11 cellular contexts compared by ENCODE assay signal in genomic region chr1:150620919-150621318, GRCh38. TPM values are rescaled to one million over a fixed set of nuclear protein-coding genes. Genes with fewer than 3 reads are reported as not detected.
DNase-seq lines count a peak whose midpoint lies in the region; ATAC-seq, FAIRE-seq and TF ChIP-seq lines count a peak whose summit lies in the region.
"Had no signal": no experiment of that assay in that cellular context is flagged by ENCODE, and none has a peak within 500 bp of the region (broad histone marks: within the 10 kb centered on the region; RNA-seq: fewer than 3 reads in every experiment).

No MANE protein-coding gene starts in this region.

- 97 to 100% (median 98%) methylated on average over 2 of the region's 2 CpGs for WGBS in heart left ventricle, 4 donors
- 94% methylated on average over 2 of the region's 2 CpGs for WGBS in mesenchymal stem cell
- WGBS in transverse colon (ENCODE audit: low coverage in 1 of 2), 2 donors = 92 to 100% methylated on average over 2 of the region's 2 CpGs

- no peak overlapping the region for H3K4me2 ChIP-seq in astrocyte (ENCODE audit: low read length)
- H3K4me2 ChIP-seq in mesenchymal stem cell (ENCODE audit: low read length, poor library complexity, severe bottlenecking) = no peak overlapping the region
- H3K4me2 ChIP-seq: KMS-11 had no signal

- no peak overlapping the region for H4K91ac ChIP-seq in mesenchymal stem cell (ENCODE audit: low read length)

- H3K79me1 ChIP-seq in mesenchymal stem cell (replicated peaks; ENCODE audit: low read length, poor library complexity, severe bottlenecking) = peaks cover 12% of the 10 kb centered on the region

- H3K4me1 ChIP-seq in heart left ventricle (peaks cover 16 to 57% (median 43%) of the 10 kb centered on the region in 12 donors), astrocyte (ENCODE audit: insufficient read depth, low read length) (peaks cover 14% of the 10 kb centered on the region), mesenchymal stem cell (ENCODE audit: control insufficient read depth, insufficient read depth, low read depth, low read length) (peaks cover 2% of the 10 kb centered on the region), transverse colon (peaks cover 13 to 40% (median 23%) of the 10 kb centered on the region in 4 donors)

- no peak overlapping the region for H3K23ac ChIP-seq in mesenchymal stem cell (ENCODE audit: low read length in 2 of 2)

- TF ChIP-seq CTCF in heart left ventricle (IDR thresholded peaks at IDR 0.05) = no peak
- no peak for TF ChIP-seq CTCF in astrocyte (IDR thresholded peaks at IDR 0.05; ENCODE audit: insufficient read depth, low read depth, low read length)
- TF ChIP-seq CTCF in transverse colon (IDR thresholded peaks at IDR 0.05) = no peak

- in situ Hi-C loops in transverse colon (cut with MboI; ENCODE audit: low pct_ligation_motif_present in 1 of 4, low pct_unique_long_range_greater_than_20kb in 1 of 4, low sequenced_read_pairs in 3 of 4) = no loop called here

- no peak overlapping the region for H4K8ac ChIP-seq in mesenchymal stem cell (ENCODE audit: low read length)

- no peak overlapping the region for H3K14ac ChIP-seq in mesenchymal stem cell (ENCODE audit: low read length in 2 of 2)

- H3K4me3 ChIP-seq in heart left ventricle (no peak overlapping the region), astrocyte (ENCODE audit: insufficient read depth, low read depth, low read length) (no peak overlapping the region), mesenchymal stem cell (ENCODE audit: insufficient read depth in 1 of 2, low read depth in 1 of 2, low read length in 2 of 2) (peak overlapping the region in 1 of 2 experiments; percentile 53), transverse colon (no peak overlapping the region)
- H3K4me3 ChIP-seq: pancreas had no signal

- H3K27me3 ChIP-seq in heart left ventricle = no peaks in the 10 kb centered on the region
- H3K27me3 ChIP-seq in astrocyte (ENCODE audit: insufficient read depth, low read length) = no peaks in the 10 kb centered on the region
- no peaks in the 10 kb centered on the region for H3K27me3 ChIP-seq in mesenchymal stem cell (ENCODE audit: control insufficient read depth in 1 of 2, insufficient read depth in 1 of 2, low read length in 2 of 2)
- H3K27me3 ChIP-seq in transverse colon = no peaks in the 10 kb centered on the region
- H3K27me3 ChIP-seq: pancreas had no signal

- H3K4me3 Mint-ChIP-seq in astrocyte (ENCODE audit: unreplicated experiment) = no peak overlapping the region

- H3K9me3 ChIP-seq in heart left ventricle (no peaks in the 10 kb centered on the region), astrocyte (ENCODE audit: insufficient read depth, low read depth, low read length) (no peaks in the 10 kb centered on the region), mesenchymal stem cell (ENCODE audit: control insufficient read depth, low read length) (no peaks in the 10 kb centered on the region), transverse colon (no peaks in the 10 kb centered on the region)
- H3K9me3 ChIP-seq: pancreas had no signal

- H3K79me2 ChIP-seq in astrocyte (ENCODE audit: insufficient read depth, low read length) = peaks cover 7% of the 10 kb centered on the region

- H3K36me3 Mint-ChIP-seq in astrocyte (ENCODE audit: low read depth, unreplicated experiment) = peaks cover 17% of the 10 kb centered on the region

- no peak for FAIRE-seq in astrocyte (lab: Jason Lieb, UNC)
- FAIRE-seq: pancreas had no signal

- no peaks in the 10 kb centered on the region for H3K9me3 Mint-ChIP-seq in astrocyte (ENCODE audit: unreplicated experiment)

- H3K27me3 Mint-ChIP-seq in astrocyte (ENCODE audit: low read depth, unreplicated experiment) = no peaks in the 10 kb centered on the region

- no peak overlapping the region for H2BK15ac ChIP-seq in mesenchymal stem cell (ENCODE audit: low read depth, poor library complexity, severe bottlenecking)

- no peak overlapping the region for H3K4ac ChIP-seq in mesenchymal stem cell (ENCODE audit: low read depth in 1 of 2, low read length in 2 of 2)

- TF ChIP-seq EP300 in transverse colon (IDR thresholded peaks at IDR 0.05; ENCODE audit: low read depth) = no peak

- H2BK120ac ChIP-seq in mesenchymal stem cell (ENCODE audit: low read depth, low read length) = no peak overlapping the region

- H3K27ac ChIP-seq in heart left ventricle (peak overlapping the region in 11 of 12 donors; percentile 61 to 88 (median 70)), astrocyte (ENCODE audit: low read depth, low read length) (peak overlapping the region; percentile 4), mesenchymal stem cell (ENCODE audit: low read length, poor library complexity, severe bottlenecking) (no peak overlapping the region), transverse colon (peak overlapping the region; percentile 73 to 80 (median 75))

- H2AFZ ChIP-seq in astrocyte (ENCODE audit: low read depth, low read length) = no peak overlapping the region
- H2AFZ ChIP-seq in mesenchymal stem cell (ENCODE audit: low read depth, low read length) = no peak overlapping the region

- H2BK12ac ChIP-seq in mesenchymal stem cell (ENCODE audit: low read length in 2 of 2) = no peak overlapping the region

- peaks cover 17% of the 10 kb centered on the region for H3K4me1 Mint-ChIP-seq in astrocyte (ENCODE audit: low read depth, unreplicated experiment)

- intact Hi-C loops in heart left ventricle (cut with DNase I) = loop anchor here (1.0 to 10.0 kb wide), 10 partner anchors 42 to 159 kb away; partner anchors contain the start of genes MCL1 (in 4 of the 10) and TARS2 (in 1 of the 10)
- intact Hi-C loops in left ventricle myocardium superior (cut with micrococcal nuclease) = loop anchor here (5.0 kb wide), 2 partner anchors 44 to 59 kb away; partner anchors contain the start of gene MCL1
- intact Hi-C loops in transverse colon (cut with DNase I; ENCODE audit: low total_unique reads) = no loop called here

- ATAC-seq in heart left ventricle (no peak), left ventricle myocardium superior (no peak), HG03469 (IDR thresholded peaks at IDR 0.05; ENCODE audit: unreplicated experiment) (no peak)

- DNase-seq in heart left ventricle (no peak), left ventricle myocardium superior (no peak), astrocyte (ENCODE audit: low read depth) (no peak), mesenchymal stem cell (no peak), transverse colon (no peak), NCI-H1417 treated with DMSO at 0.1 percent for 48 hours (lab: John Stamatoyannopoulos, UW) (no peak), iPS-NIHi11 (ENCODE audit: low spot score) (no peak)
- DNase-seq: NCI-H2171 had no signal

- H3K36me3 ChIP-seq in heart left ventricle (peaks cover 0 to 94% (median 76%) of the 10 kb centered on the region in 9 donors), astrocyte (ENCODE audit: insufficient read depth, low read length) (peaks cover 27% of the 10 kb centered on the region), mesenchymal stem cell (ENCODE audit: control insufficient read depth in 1 of 2, insufficient read depth in 2 of 2, low read depth in 1 of 2, low read length in 2 of 2) (peaks cover 29 to 68% of the 10 kb centered on the region in 2 experiments), transverse colon (peaks cover 0 to 44% (median 10%) of the 10 kb centered on the region in 4 donors)

- TF ChIP-seq POLR2A in heart left ventricle (IDR thresholded peaks at IDR 0.05) (no peak), transverse colon (IDR thresholded peaks at IDR 0.05) (no peak)

- H3K9ac ChIP-seq in astrocyte (ENCODE audit: low read length) = peak overlapping the region; percentile 25
- H3K9ac ChIP-seq in mesenchymal stem cell (ENCODE audit: low read length) = peak overlapping the region; percentile 82
- H3K9ac ChIP-seq: KMS-11 had no signal

- H4K20me1 ChIP-seq in astrocyte (ENCODE audit: insufficient read depth, low read length) = peaks cover 16% of the 10 kb centered on the region

- peak overlapping the region; percentile 79 for H2AK5ac ChIP-seq in mesenchymal stem cell (ENCODE audit: low read length, severe bottlenecking)

- no peak overlapping the region for H3K27ac Mint-ChIP-seq in astrocyte (ENCODE audit: unreplicated experiment)

- no peak overlapping the region for H2BK5ac ChIP-seq in mesenchymal stem cell (ENCODE audit: low read depth, low read length, poor library complexity, severe bottlenecking)

- no peak overlapping the region for H3K18ac ChIP-seq in mesenchymal stem cell (ENCODE audit: low read depth in 1 of 2, low read length in 2 of 2)

RNA-seq across cellular contexts. Expression of gene ENSA, which starts 8.5 kb away (rescaled TPM):
- total RNA-seq in heart left ventricle = 100 to 1,000 TPM; 118 to 186 (median 130) TPM
- 100 to 1,000 TPM in 1 of 2 donors, 10 to 100 TPM in 1; 74.6 to 122 TPM for polyA plus RNA-seq in heart left ventricle
- total RNA-seq in left ventricle myocardium superior = 126 TPM
- total RNA-seq in astrocyte = 83.9 and 99.6 TPM in 2 replicates
- 71.3 TPM for polyA plus RNA-seq in mesenchymal stem cell (2013, experiment 1 of 2)
- 71.6 TPM for polyA plus RNA-seq in mesenchymal stem cell (2013, experiment 2 of 2)
- total RNA-seq in transverse colon = 100 to 1,000 TPM; 111 to 174 (median 158) TPM

RNA-seq across cellular contexts. Expression of gene MCL1, which starts 41.5 kb away (rescaled TPM):
- 100 to 1,000 TPM in 6 of 9 donors, 10 to 100 TPM in 3; 77.2 to 180 (median 104) TPM for total RNA-seq in heart left ventricle
- polyA plus RNA-seq in heart left ventricle = 100 to 1,000 TPM in 1 of 2 donors, 10 to 100 TPM in 1; 57.1 to 118 TPM
- total RNA-seq in left ventricle myocardium superior = 93.5 TPM
- 196 and 210 TPM in 2 replicates for total RNA-seq in astrocyte
- 229 TPM for polyA plus RNA-seq in mesenchymal stem cell (2013, experiment 1 of 2)
- polyA plus RNA-seq in mesenchymal stem cell (2013, experiment 2 of 2) = 224 TPM
- total RNA-seq in transverse colon = 100 to 1,000 TPM; 176 to 395 (median 269) TPM
